16 cellular contexts compared by ENCODE assay signal in genomic region chr16:27620533-27620932, GRCh38.
DNase-seq lines count a peak whose midpoint lies in the region; TF ChIP-seq lines count a peak whose summit lies in the region.
"Had no signal": no experiment of that assay in that cellular context is flagged by ENCODE, and none has a peak within 500 bp of the region (broad histone marks: within the 10 kb centered on the region; RNA-seq: fewer than 3 reads in every experiment).

No MANE protein-coding gene starts in this region.

- peaks cover 14% of the 10 kb centered on the region for H3K36me3 Mint-ChIP-seq in type B pancreatic cell

- DNase-seq in NCI-H82 (lab: John Stamatoyannopoulos, UW) (peak; percentile 38), NCI-H82 treated with DMSO at 0.1 percent for 48 hours (lab: John Stamatoyannopoulos, UW; ENCODE audit: unreplicated experiment) (no peak), OCI-M1 (lab: John Stamatoyannopoulos, UW) (peak; percentile 35), choroid plexus epithelial cell (ENCODE audit: low read depth) (peak; percentile 48), type B pancreatic cell (ENCODE audit: extremely low spot score, unreplicated experiment) (no peak), kidney glomerular epithelial cell (lab: John Stamatoyannopoulos, UW) (no peak), NCI-H1092 (lab: John Stamatoyannopoulos, UW) (no peak)
- DNase-seq: C1 segment of cervical spinal cord; Calu3; CD4-positive, alpha-beta T cell; DMS153; DMS79 treated with DMSO at 0.1 percent for 48 hours; EL; H7 had no signal

- H3K27ac Mint-ChIP-seq in type B pancreatic cell = peak overlapping the region; percentile 98
- H3K27ac Mint-ChIP-seq: B cell; CD4-positive, alpha-beta T cell; GM23338 had no signal

- no peak for TF ChIP-seq CTCF in choroid plexus epithelial cell (conservative IDR thresholded peaks at IDR 0.05; ENCODE audit: low read depth, low read length)
- no peak for TF ChIP-seq CTCF in type B pancreatic cell (conservative IDR thresholded peaks at IDR 0.05)

- H3K27me3 Mint-ChIP-seq in type B pancreatic cell = no peaks in the 10 kb centered on the region
- H3K27me3 Mint-ChIP-seq: B cell; CD4-positive, alpha-beta T cell had no signal

- H3K4me3 Mint-ChIP-seq in type B pancreatic cell = peak overlapping the region; percentile 7
- H3K4me3 Mint-ChIP-seq: B cell; CD4-positive, alpha-beta T cell; GM23338 had no signal

- H3K4me3 ChIP-seq in choroid plexus epithelial cell (ENCODE audit: low read depth, low read length) = no peak overlapping the region
- H3K4me3 ChIP-seq: GM23338 had no signal

- no peaks in the 10 kb centered on the region for H3K9me3 Mint-ChIP-seq in type B pancreatic cell
- H3K9me3 Mint-ChIP-seq: CD4-positive, alpha-beta T cell; GM23338 had no signal

- H3K4me1 Mint-ChIP-seq in type B pancreatic cell (ENCODE audit: unreplicated experiment) = peaks cover 43% of the 10 kb centered on the region

Comparison
In these comparisons a context has a peak if more than half of its experiments do, and no peak if none do; other contexts are left out.
1. DNase-seq: peak in NCI-H82 (single experiment), OCI-M1 (single experiment) and choroid plexus epithelial cell (single experiment); none in NCI-H82 treated with DMSO at 0.1 percent for 48 hours (single experiment), type B pancreatic cell (single experiment), kidney glomerular epithelial cell (single experiment) and NCI-H1092 (single experiment).